Comparison of ENCODE assay signal across 8 cellular contexts in genomic region chr12:115752913-115753726, GRCh38.
DNase-seq lines count a peak whose midpoint lies in the region; ATAC-seq and TF ChIP-seq lines count a peak whose summit lies in the region.

No MANE protein-coding gene starts in this region.

- H3K27me3 Mint-ChIP-seq in activated CD4-positive, alpha-beta T cell treated with anti-CD3 and anti-CD28 coated beads for 36 hours, result peaks cover 15% of the 10 kb centered on the region

- DNase-seq in activated CD4-positive, alpha-beta T cell treated with anti-CD3 and anti-CD28 coated beads for 36 hours, result peak; percentile 11
- DNase-seq in activated CD4-positive, alpha-beta T cell treated with anti-CD3 and anti-CD28 coated beads, Interleukin-2, amount 50 U/mL, for 1 hour, result no peak
- DNase-seq in NAMALWA (ENCODE audit: low spot score), result peak; percentile 56
- DNase-seq in SW480 (ENCODE audit: low spot score), result peak; percentile 59

- H3K4me3 ChIP-seq in gastroesophageal sphincter, result no peak overlapping the region
- no peak overlapping the region for H3K4me3 ChIP-seq in parathyroid adenoma (ENCODE audit: low read depth, low read length)

- intact Hi-C loops in activated CD4-positive, alpha-beta T cell treated with anti-CD3 and anti-CD28 coated beads for 36 hours (cut with DNase I, micrococcal nuclease), result loop anchor here (1.0 to 10.0 kb wide), 4 partner anchors 162 to 1772 kb away; no protein-coding TSS in a partner anchor

- WGBS in gastroesophageal sphincter (ENCODE audit: low coverage in 1 of 2), 2 donors, result 52 to 60% methylated on average over 4 to 5 of the region's 5 CpGs

- CTCF ChIA-PET in activated CD4-positive, alpha-beta T cell treated with anti-CD3 and anti-CD28 coated beads for 36 hours (lab: Charles Lee), result interaction anchor here (0.6 to 1.1 kb wide), 3 partner anchors 12 to 458 kb away, joined by 3 to 4 read pairs (median 4); no protein-coding TSS in a partner anchor

- H3K9me3 Mint-ChIP-seq in activated CD4-positive, alpha-beta T cell treated with anti-CD3 and anti-CD28 coated beads for 36 hours (ENCODE audit: low read depth), result no peaks in the 10 kb centered on the region

- TF ChIP-seq CTCF in gastroesophageal sphincter (IDR thresholded peaks at IDR 0.05) (peak; percentile 40 to 71 (median 59)), parathyroid adenoma (IDR thresholded peaks at IDR 0.05) (peak; percentile 42)

- H3K79me2 ChIP-seq in parathyroid adenoma, result no peaks in the 10 kb centered on the region

- H3K27ac ChIP-seq in gastroesophageal sphincter, result no peak overlapping the region
- H3K27ac ChIP-seq in parathyroid adenoma, result no peak overlapping the region

- TF ChIP-seq POLR2A in gastroesophageal sphincter (IDR thresholded peaks at IDR 0.05), result no peak

- H3K9me3 ChIP-seq in gastroesophageal sphincter (no peaks in the 10 kb centered on the region), parathyroid adenoma (ENCODE audit: control insufficient read depth, low read length) (no peaks in the 10 kb centered on the region)

- no peak overlapping the region for H3K4me3 Mint-ChIP-seq in activated CD4-positive, alpha-beta T cell treated with anti-CD3 and anti-CD28 coated beads for 36 hours

- H3K27ac Mint-ChIP-seq in activated CD4-positive, alpha-beta T cell treated with anti-CD3 and anti-CD28 coated beads for 36 hours, result no peak overlapping the region

- H3K9ac ChIP-seq in parathyroid adenoma, result no peak overlapping the region

- H3K4me1 ChIP-seq in gastroesophageal sphincter (no peaks in the 10 kb centered on the region), parathyroid adenoma (no peaks in the 10 kb centered on the region)

- H2AFZ ChIP-seq in parathyroid adenoma, result no peak overlapping the region

- ATAC-seq in activated CD4-positive, alpha-beta T cell treated with anti-CD3 and anti-CD28 coated beads for 36 hours, result no peak
- ATAC-seq in gastroesophageal sphincter, result peak; percentile 50
- ATAC-seq in GM21515 (IDR thresholded peaks at IDR 0.05; ENCODE audit: unreplicated experiment), result no peak
- ATAC-seq in GM18519 (IDR thresholded peaks at IDR 0.05; ENCODE audit: low FRiP score, unreplicated experiment), result no peak

- H3K36me3 ChIP-seq in gastroesophageal sphincter (no peaks in the 10 kb centered on the region), parathyroid adenoma (ENCODE audit: control insufficient read depth, insufficient read depth, low read length) (no peaks in the 10 kb centered on the region)

- no peak for TF ChIP-seq EP300 in gastroesophageal sphincter (IDR thresholded peaks at IDR 0.05)

- no peaks in the 10 kb centered on the region for H3K36me3 Mint-ChIP-seq in activated CD4-positive, alpha-beta T cell treated with anti-CD3 and anti-CD28 coated beads for 36 hours (ENCODE audit: low read depth)

- POLR2A ChIA-PET in activated CD4-positive, alpha-beta T cell treated with anti-CD3 and anti-CD28 coated beads for 36 hours (lab: Charles Lee), result no interaction called here

- no peak overlapping the region for H3K4me2 ChIP-seq in parathyroid adenoma (ENCODE audit: low read length)

- H3K27me3 ChIP-seq in gastroesophageal sphincter, result peaks cover 27% of the 10 kb centered on the region
- H3K27me3 ChIP-seq in parathyroid adenoma (ENCODE audit: control insufficient read depth, insufficient read depth, low read length), result peaks cover 7% of the 10 kb centered on the region

- H3K4me1 Mint-ChIP-seq in activated CD4-positive, alpha-beta T cell treated with anti-CD3 and anti-CD28 coated beads for 36 hours, result no peaks in the 10 kb centered on the region
